29 cellular contexts compared by ENCODE assay signal in genomic region chr7:88545663-88546062, GRCh38.
"Had no signal": no experiment of that assay in that cellular context is flagged by ENCODE, and none has a peak within 500 bp of the region (broad histone marks: within the 10 kb centered on the region; RNA-seq: fewer than 3 reads in every experiment).

No MANE protein-coding gene starts in this region.

- H3K9me3 ChIP-seq: SJSA1 had no signal

- H3K27me3 ChIP-seq: brain microvascular endothelial cell, cardiac muscle cell, SJSA1 had no signal

- FAIRE-seq: TTC549 had no signal

- H3K4me1 ChIP-seq: SJSA1 had no signal

- H3K4me3 ChIP-seq: cardiac muscle cell, SJSA1 had no signal

- ATAC-seq: activated T-cell treated with anti-CD3 and anti-CD28 coated beads, Interleukin-2, amount 50 U/mL, for 72 hours; Panc1; Right ventricle myocardium inferior; SK-N-SH treated with all-trans-retinoic acid at 6 μM for 48 hours; T-helper 17 cell had no signal

- H3K36me3 ChIP-seq: brain microvascular endothelial cell, cardiac muscle cell, SJSA1 had no signal

- DNase-seq: activated B cell treated with CpG ODN at 0.5 μM for 24 hours; activated CD4-positive, alpha-beta memory T cell treated with anti-CD3 and anti-CD28 coated beads for 36 hours; activated CD4-positive, alpha-beta T cell treated with anti-CD3 and anti-CD28 coated beads for 1 hour; activated CD4-positive, alpha-beta T cell treated with anti-CD3 and anti-CD28 coated beads, Interleukin-2, amount 10 ng/mL, durations not matched to agents 7 days and 5 days; activated CD8-positive, alpha-beta memory T cell treated with anti-CD3 and anti-CD28 coated beads for 24 hours; activated gamma-delta T cell treated with Interleukin-2 at 50 U/mL for 16 hours; activated naive CD4-positive, alpha-beta T cell treated with anti-CD3 and anti-CD28 coated beads, Interleukin-2, amount 10 ng/mL, durations not matched to agents 7 days and 5 days; activated naive CD8-positive, alpha-beta T cell treated with anti-CD3 and anti-CD28 coated beads for 36 hours; activated T-cell treated with anti-CD3 and anti-CD28 coated beads, Interleukin-2, amount 50 U/mL, for 72 hours; brain microvascular endothelial cell; Kasumi-1; NCI-H1105; NCI-H1436; NCI-H1694 treated with DMSO at 0.1 percent for 48 hours; NCI-H2029 treated with DMSO at 0.1 percent for 48 hours; NCI-H345; NCI-H510A; NCI-H69; NK-92 treated with Interleukin-12 subunit alpha and Interleukin-12 subunit beta, amount 100 ng/mL, for 24 hours; OCI-M1; RPMI8226; T-helper 17 cell; T-helper 9 cell had no signal

- H3K27ac ChIP-seq: brain microvascular endothelial cell, cardiac muscle cell, SJSA1 had no signal
